ENCODE assay signal across 11 cellular contexts in genomic region chr7:26100940-26101339, GRCh38. TPM values are rescaled to one million over a fixed set of nuclear protein-coding genes. Genes with fewer than 3 reads are reported as not detected.
A peak's percentile ranks its signal among the peaks of the same experiment; 100 is the strongest.
DNase-seq lines count a peak whose midpoint lies in the region; ATAC-seq, FAIRE-seq and TF ChIP-seq lines count a peak whose summit lies in the region.
"Had no signal": no experiment of that assay in that cellular context is flagged by ENCODE, and none has a peak within 500 bp of the region (broad histone marks: within the 10 kb centered on the region; RNA-seq: fewer than 3 reads in every experiment).

No MANE protein-coding gene starts in this region.

- no peak overlapping the region for H3K4me3 ChIP-seq in right atrium auricular region
- peak overlapping the region in 1 of 4 donors; percentile 4 for H3K4me3 ChIP-seq in upper lobe of left lung
- no peak overlapping the region for H3K4me3 ChIP-seq in SK-N-SH (ENCODE audit: low read depth in 2 of 2, low read length in 1 of 2)
- H3K4me3 ChIP-seq: cardiac muscle cell had no signal

- ATAC-seq in Right ventricle myocardium inferior (peak; percentile 39), T-cell (replicated peaks in 1 of 4) (no peak), upper lobe of left lung (ENCODE audit: low FRiP score in 2 of 2) (peak; percentile 55 to 75), GM21576 (IDR thresholded peaks at IDR 0.05; ENCODE audit: unreplicated experiment) (no peak)

- no peak for TF ChIP-seq RAD21 in SK-N-SH (IDR thresholded peaks at IDR 0.05; ENCODE audit: low read length)

- TF ChIP-seq CTCF in right atrium auricular region (IDR thresholded peaks at IDR 0.05) (no peak), upper lobe of left lung (IDR thresholded peaks at IDR 0.05) (no peak), SK-N-SH (IDR thresholded peaks at IDR 0.05) (no peak)

- H3K4me1 Mint-ChIP-seq in T-cell (peaks cover 42 to 54% (median 52%) of the 10 kb centered on the region in 3 donors), immature natural killer cell (peaks cover 14 to 15% of the 10 kb centered on the region in 2 donors)

- no peaks in the 10 kb centered on the region for H3K9me3 ChIP-seq in right atrium auricular region
- H3K9me3 ChIP-seq in upper lobe of left lung, result no peaks in the 10 kb centered on the region
- H3K9me3 ChIP-seq in SK-N-SH, result no peaks in the 10 kb centered on the region

- WGBS in upper lobe of left lung, 2 donors, result 61 to 68% methylated on average over 11 of the region's 11 CpGs
- 87% methylated on average over 11 of the region's 11 CpGs for WGBS in SK-N-SH (ENCODE audit: low lambda C conversion rate)

- no peak for TF ChIP-seq POLR2A in upper lobe of left lung (IDR thresholded peaks at IDR 0.05)

- no peaks in the 10 kb centered on the region for H4K20me1 ChIP-seq in SK-N-SH (ENCODE audit: insufficient read depth)

- TF ChIP-seq EP300 in upper lobe of left lung (IDR thresholded peaks at IDR 0.05) (no peak), SK-N-SH (IDR thresholded peaks at IDR 0.05; ENCODE audit: borderline replicate concordance in 1 of 2, low read depth in 1 of 2, low read length in 1 of 2) (no peak)

- H3K27ac Mint-ChIP-seq in T-cell (peak overlapping the region; percentile 84 to 86), immature natural killer cell (peak overlapping the region in 1 of 6 donors; percentile 49)

- H3K36me3 ChIP-seq in right atrium auricular region, result no peaks in the 10 kb centered on the region
- no peaks in the 10 kb centered on the region for H3K36me3 ChIP-seq in upper lobe of left lung
- no peaks in the 10 kb centered on the region for H3K36me3 ChIP-seq in SK-N-SH (replicated peaks in 1 of 2; ENCODE audit: control insufficient read depth in 1 of 2, insufficient read depth in 2 of 2, low read length in 1 of 2)
- H3K36me3 ChIP-seq: cardiac muscle cell had no signal

- H3K9ac ChIP-seq in SK-N-SH, result no peak overlapping the region

- FAIRE-seq in urothelium cell line (lab: Jason Lieb, UNC), result no peak
- FAIRE-seq: islet of Langerhans had no signal

- H3K9me2 ChIP-seq in SK-N-SH, result no peaks in the 10 kb centered on the region

- H3K27ac ChIP-seq in right atrium auricular region, result peak overlapping the region in 1 of 2 donors; percentile 35
- peak overlapping the region; percentile 58 to 76 (median 72) for H3K27ac ChIP-seq in upper lobe of left lung
- H3K27ac ChIP-seq in SK-N-SH (ENCODE audit: low read depth in 2 of 2, low read length in 1 of 2), result no peak overlapping the region
- H3K27ac ChIP-seq: cardiac muscle cell had no signal

- POLR2A ChIA-PET in T-cell (lab: Charles Lee), result interaction anchor here in 1 of 2 donors (0.6 kb wide), 1 partner anchor 164 kb away, joined by 3 read pairs; no protein-coding TSS in a partner anchor
- POLR2A ChIA-PET in SK-N-SH (lab: Yijun Ruan, JAX), result no interaction called here

- H3K4me3 Mint-ChIP-seq in T-cell (peak overlapping the region in 1 of 3 donors; percentile 81), immature natural killer cell (peak overlapping the region in 4 of 5 donors; percentile 66 to 81 (median 73))

- DNase-seq in Right ventricle myocardium inferior (ENCODE audit: missing footprints), result no peak
- DNase-seq in right atrium auricular region (ENCODE audit: low spot score), result no peak
- no peak for DNase-seq in T-cell
- DNase-seq in immature natural killer cell, result no peak
- peak; percentile 33 to 40 for DNase-seq in upper lobe of left lung
- DNase-seq in SK-N-SH, result no peak
- DNase-seq in urothelium cell line (ENCODE audit: low spot score), result no peak
- DNase-seq: stimulated activated CD4-positive, alpha-beta T cell treated with anti-CD3 and anti-CD28 coated beads, Interleukin-2, amount 100 ng/mL, for 24 hours had no signal

- CTCF ChIA-PET in T-cell (lab: Charles Lee) (interaction anchor here in 1 of 2 donors (0.9 kb wide), 1 partner anchor 207 kb away, joined by 3 read pairs; no protein-coding TSS in a partner anchor), SK-N-SH (lab: Yijun Ruan, JAX) (interaction anchor here (1.2 to 6.3 kb wide), 2 partner anchors 9 to 264 kb away, joined by 5 to 47 read pairs; no protein-coding TSS in a partner anchor)

- H3K27me3 ChIP-seq in right atrium auricular region (no peaks in the 10 kb centered on the region), upper lobe of left lung (no peaks in the 10 kb centered on the region), SK-N-SH (ENCODE audit: insufficient read depth) (no peaks in the 10 kb centered on the region; the same call in 1 of the 2 replicates)
- H3K27me3 ChIP-seq: cardiac muscle cell had no signal

- H3K9me3 Mint-ChIP-seq in T-cell (no peaks in the 10 kb centered on the region), immature natural killer cell (no peaks in the 10 kb centered on the region)

- no peak overlapping the region for H2AFZ ChIP-seq in SK-N-SH (ENCODE audit: low read depth)

- H3F3A ChIP-seq in SK-N-SH (replicated peaks; ENCODE audit: insufficient read depth), result no peaks in the 10 kb centered on the region

- H3K27me3 Mint-ChIP-seq in T-cell, result no peaks in the 10 kb centered on the region
- H3K27me3 Mint-ChIP-seq in immature natural killer cell (ENCODE audit: low read depth in 3 of 3), result peaks cover 0 to 2% (median 0%) of the 10 kb centered on the region in 3 donors

- H3K36me3 Mint-ChIP-seq in T-cell, result no peaks in the 10 kb centered on the region
- H3K36me3 Mint-ChIP-seq in immature natural killer cell, result no peaks in the 10 kb centered on the region

- H3K4me1 ChIP-seq in right atrium auricular region (no peaks in the 10 kb centered on the region), upper lobe of left lung (peaks cover 0 to 4% (median 0%) of the 10 kb centered on the region in 4 donors), SK-N-SH (ENCODE audit: control insufficient read depth in 1 of 2, insufficient read depth in 2 of 2, low read depth in 1 of 2, low read length in 1 of 2) (no peaks in the 10 kb centered on the region)

- intact Hi-C loops in Right ventricle myocardium inferior (cut with DNase I), result no loop called here

- H3K4me2 ChIP-seq in SK-N-SH, result no peak overlapping the region

- H3K79me2 ChIP-seq in SK-N-SH (ENCODE audit: insufficient read depth), result no peaks in the 10 kb centered on the region

TF ChIP-seq in SK-N-SH, 30 proteins besides CTCF, POLR2A, EP300 and RAD21:
- TF ChIP-seq TAF1 (IDR thresholded peaks at IDR 0.05; ENCODE audit: borderline replicate concordance, low read depth, low read length) (no peak), YY1 (IDR thresholded peaks at IDR 0.05; ENCODE audit: low read depth) (no peak), REST (IDR thresholded peaks at IDR 0.05; ENCODE audit: low read depth, low read length) (no peak), NRF1 (IDR thresholded peaks at IDR 0.05; ENCODE audit: low read depth, low read length) (no peak), IRF3 (IDR thresholded peaks at IDR 0.05; ENCODE audit: low read depth, low read length) (no peak), TEAD4 (IDR thresholded peaks at IDR 0.05; ENCODE audit: borderline replicate concordance, insufficient read depth) (no peak), FOXJ3 (CRISPR knock-in tag; IDR thresholded peaks at IDR 0.05) (no peak), GABPA (IDR thresholded peaks at IDR 0.05; ENCODE audit: low read depth) (no peak), USF2 (IDR thresholded peaks at IDR 0.05; ENCODE audit: borderline replicate concordance, low read depth, low read length) (no peak)
TF ChIP-seq in SK-N-SH: peak in this region for 0.

RNA-seq across cellular contexts. Expression of gene NFE2L3, which starts 51.1 kb away (rescaled TPM):
- total RNA-seq in Right ventricle myocardium inferior, result 1.4 TPM
- total RNA-seq in right atrium auricular region, result 1 to 10 TPM in 1 of 2 donors, under 1 TPM in 1; 0.63 to 1.8 TPM
- 1 to 10 TPM; 1.8 to 6.2 (median 5.1) TPM for total RNA-seq in T-cell
- polyA plus RNA-seq in immature natural killer cell, result 1 to 10 TPM; 3.5 to 5.5 (median 4.5) TPM
- 10 to 100 TPM in 1 of 6 donors, 1 to 10 TPM in 5; 5.5 to 13.8 (median 7.0) TPM for total RNA-seq in upper lobe of left lung
- 36.1 and 50.8 TPM in 2 replicates for polyA plus RNA-seq in SK-N-SH (2012; rRNA removed)
- 50.3 and 55.0 TPM in 2 replicates for polyA plus RNA-seq in SK-N-SH (2012; cell fraction: cytosol; rRNA removed)
- polyA plus RNA-seq in SK-N-SH (2012; cell fraction: nucleus; rRNA removed), result 20.3 and 41.3 TPM in 2 replicates

Comparison
In these comparisons a context has a peak if more than half of its experiments do, and no peak if none do; other contexts are left out.
1. ATAC-seq: peak in Right ventricle myocardium inferior (single experiment) and upper lobe of left lung (2 of 2); none in T-cell (0 of 4) and GM21576 (single experiment).
2. DNase-seq: peak in upper lobe of left lung (2 of 2); none in Right ventricle myocardium inferior (single experiment), right atrium auricular region (single experiment), T-cell (0 of 34), immature natural killer cell (0 of 3), SK-N-SH (single experiment) and urothelium cell line (single experiment).
3. H3K27ac ChIP-seq: peak in upper lobe of left lung (4 of 4); none in SK-N-SH (0 of 2).